ENCODE assay signal across 19 cellular contexts in genomic region chr9:134863306-134863902, GRCh38. TPM values are rescaled to one million over a fixed set of nuclear protein-coding genes. Genes with fewer than 3 reads are reported as not detected.
A peak's percentile ranks its signal among the peaks of the same experiment; 100 is the strongest.
DNase-seq lines count a peak whose midpoint lies in the region; ATAC-seq and TF ChIP-seq lines count a peak whose summit lies in the region.
"Had no signal": no experiment of that assay in that cellular context is flagged by ENCODE, and none has a peak within 500 bp of the region (broad histone marks: within the 10 kb centered on the region; RNA-seq: fewer than 3 reads in every experiment).

No MANE protein-coding gene starts in this region.

- in situ Hi-C loops in transverse colon (cut with MboI; ENCODE audit: low pct_ligation_motif_present in 1 of 4, low pct_unique_long_range_greater_than_20kb in 1 of 4, low sequenced_read_pairs in 3 of 4): no loop called here

- H3K27me3 ChIP-seq in transverse colon: no peaks in the 10 kb centered on the region

- no peaks in the 10 kb centered on the region for H3K4me1 ChIP-seq in transverse colon

- intact Hi-C loops in Right ventricle myocardium superior (cut with DNase I): no loop called here
- intact Hi-C loops in cardiac septum (cut with DNase I): no loop called here
- intact Hi-C loops in sciatic nerve (cut with DNase I): no loop called here
- intact Hi-C loops in transverse colon (cut with DNase I; ENCODE audit: low total_unique reads): loop anchor here (5.0 kb wide), 1 partner anchor 971 kb away; no protein-coding TSS in a partner anchor

- TF ChIP-seq POLR2A in transverse colon (IDR thresholded peaks at IDR 0.05): no peak

- H3K36me3 ChIP-seq in transverse colon: no peaks in the 10 kb centered on the region

- H3K27ac ChIP-seq in transverse colon: no peak overlapping the region
- H3K27ac ChIP-seq: HL-60 had no signal

- H3K4me3 ChIP-seq in transverse colon: no peak overlapping the region

- TF ChIP-seq CTCF in transverse colon (IDR thresholded peaks at IDR 0.05): no peak

- peak; percentile 10 for DNase-seq in Right ventricle myocardium superior
- no peak for DNase-seq in cardiac septum (ENCODE audit: low spot score)
- DNase-seq in fibroblast of peridontal ligament (ENCODE audit: extremely low read depth): peak; percentile 38
- peak; percentile 46 for DNase-seq in sciatic nerve (ENCODE audit: low spot score)
- no peak for DNase-seq in LoVo (ENCODE audit: low spot score)
- no peak for DNase-seq in transverse colon
- no peak for DNase-seq in NCI-H2107 treated with DMSO at 0.1 percent for 48 hours (lab: John Stamatoyannopoulos, UW; ENCODE audit: unreplicated experiment)
- DNase-seq in HT-29 (ENCODE audit: low spot score): no peak
- DNase-seq: COR-L47, DMS53, KG1, MM.1S, NCI-H1105, NCI-H187, NCI-H774, SHP77 had no signal

- no peaks in the 10 kb centered on the region for H3K9me3 ChIP-seq in transverse colon

- no peak for TF ChIP-seq EP300 in transverse colon (IDR thresholded peaks at IDR 0.05; ENCODE audit: low read depth)

- WGBS in transverse colon (ENCODE audit: low coverage in 1 of 2), 2 donors: 77 to 100% methylated on average over 1 to 16 of the region's 16 CpGs

- no peak for ATAC-seq in Right ventricle myocardium superior (ENCODE audit: poor library complexity)
- no peak for ATAC-seq in sciatic nerve
- ATAC-seq: Panc1, SK-N-SH treated with all-trans-retinoic acid at 6 μM for 48 hours had no signal

RNA-seq across cellular contexts. Expression of gene FCN2, which starts 17.2 kb away (rescaled TPM):
- total RNA-seq in Right ventricle myocardium superior (0.30 TPM), cardiac septum (not detected), sciatic nerve (not detected), transverse colon (not detected)
- total RNA-seq in HT-29 (2014; rRNA removed; shearing (Covaris generic)): not detected in 2 replicates

RNA-seq across cellular contexts. Expression of gene FCN1, which starts 54.3 kb away (rescaled TPM):
- total RNA-seq in Right ventricle myocardium superior: 4.0 TPM
- 5.3 TPM for total RNA-seq in cardiac septum
- 16.1 TPM for total RNA-seq in sciatic nerve
- 10 to 100 TPM in 1 of 4 donors, under 1 TPM in 1, not detected in 2; 0.41 to 13.8 TPM for total RNA-seq in transverse colon
- not detected in 2 replicates for total RNA-seq in HT-29 (2014; rRNA removed; shearing (Covaris generic))

Comparison
In these comparisons a context has a peak if more than half of its experiments do, and no peak if none do; other contexts are left out.
1. DNase-seq: peak in Right ventricle myocardium superior (single experiment), fibroblast of peridontal ligament (single experiment) and sciatic nerve (single experiment); none in cardiac septum (single experiment), LoVo (single experiment), transverse colon (single experiment), NCI-H2107 treated with DMSO at 0.1 percent for 48 hours (single experiment) and HT-29 (single experiment).